Comparison of ENCODE assay signal across 1 cellular context in genomic region chr1:39128959-39129358, GRCh38.
TF ChIP-seq lines count a peak whose summit lies in the region.

No MANE protein-coding gene starts in this region.

TF ChIP-seq in SK-N-SH, 30 proteins besides CTCF, POLR2A, EP300 and RAD21 (continued from another document):
- no peak for TF ChIP-seq REST (IDR thresholded peaks at IDR 0.05; ENCODE audit: low read depth, low read length)
- no peak for TF ChIP-seq GABPA (IDR thresholded peaks at IDR 0.05; ENCODE audit: low read depth)
- no peak for TF ChIP-seq SMC3 (IDR thresholded peaks at IDR 0.05; ENCODE audit: low read depth, low read length)
- no peak for TF ChIP-seq SIN3A (IDR thresholded peaks at IDR 0.05; ENCODE audit: borderline replicate concordance, low read depth, low read length)
- TF ChIP-seq GATA2 (CRISPR knock-in tag; IDR thresholded peaks at IDR 0.05): no peak
- TF ChIP-seq FOXM1 (IDR thresholded peaks at IDR 0.05; ENCODE audit: low read depth): no peak
- TF ChIP-seq ELF1 (IDR thresholded peaks at IDR 0.05): no peak
- no peak for TF ChIP-seq MAX (IDR thresholded peaks at IDR 0.05; ENCODE audit: low read depth)
- TF ChIP-seq ZBTB33 (IDR thresholded peaks at IDR 0.05; ENCODE audit: borderline replicate concordance, low read depth): no peak
